Comparison of ENCODE assay signal across 22 cellular contexts in genomic region chr3:39136533-39137434, GRCh38. TPM values are rescaled to one million over a fixed set of nuclear protein-coding genes. Genes with fewer than 3 reads are reported as not detected.
DNase-seq lines count a peak whose midpoint lies in the region; ATAC-seq and TF ChIP-seq lines count a peak whose summit lies in the region.
"Had no signal": no experiment of that assay in that cellular context is flagged by ENCODE, and none has a peak within 500 bp of the region (broad histone marks: within the 10 kb centered on the region; RNA-seq: fewer than 3 reads in every experiment).

No MANE protein-coding gene starts in this region.

- H4K20me1 ChIP-seq in H9 (ENCODE audit: control insufficient read depth, insufficient read depth, insufficient read length), result no peaks in the 10 kb centered on the region

- H3K36me3 Mint-ChIP-seq in H9 (ENCODE audit: insufficient read depth in 1 of 3, low read depth in 3 of 3) (peaks cover 0 to 3% (median 0%) of the 10 kb centered on the region in 3 experiments; a peak in 2 of 7 replicates), activated B cell treated with CpG ODN at 0.5 μM for 24 hours (ENCODE audit: low read depth) (peaks cover 65% of the 10 kb centered on the region)
- no peaks in the 10 kb centered on the region for H3K36me3 Mint-ChIP-seq in natural killer cell treated with Interleukin-12 subunit alpha and Interleukin-12 subunit beta and Interleukin-15 and Interleukin-18, amount 100 ng/mL, for 72 hours

- no peak overlapping the region for H3T11ph ChIP-seq in H9 (ENCODE audit: low read length)

- no peak overlapping the region for H2AK5ac ChIP-seq in H9 (ENCODE audit: insufficient read length, low read length)

- no CpG with 5 or more reads among the region's 21 CpGs for WGBS in H9 (ENCODE audit: extremely low coverage, insufficient read length, low lambda C conversion rate)

- H3K79me2 ChIP-seq in H9 (ENCODE audit: insufficient read depth, low read length), result no peaks in the 10 kb centered on the region

- no peak overlapping the region; a peak in 1 of 5 replicates for H3K4me3 Mint-ChIP-seq in H9
- no peak overlapping the region for H3K4me3 Mint-ChIP-seq in activated B cell treated with CpG ODN at 0.5 μM for 24 hours
- no peak overlapping the region for H3K4me3 Mint-ChIP-seq in natural killer cell treated with Interleukin-12 subunit alpha and Interleukin-12 subunit beta and Interleukin-15 and Interleukin-18, amount 100 ng/mL, for 72 hours
- H3K4me3 Mint-ChIP-seq: neural crest cell had no signal

- H4K8ac ChIP-seq in H9 (replicated peaks; ENCODE audit: insufficient read length, low read depth, low read length), result no peak overlapping the region

- no peaks in the 10 kb centered on the region for H3K79me1 ChIP-seq in H9 (ENCODE audit: insufficient read depth, low read depth, low read length, poor library complexity, severe bottlenecking)

- DNase-seq in H9, result peak; percentile 24
- DNase-seq in activated B cell treated with CpG ODN at 0.5 μM for 24 hours, result no peak
- peak; percentile 31 for DNase-seq in natural killer cell treated with Interleukin-12 subunit alpha and Interleukin-12 subunit beta and Interleukin-15 and Interleukin-18, amount 100 ng/mL, for 72 hours (ENCODE audit: low spot score)
- DNase-seq in AG20443 (ENCODE audit: low spot score), result no peak
- DNase-seq in 8988T, result no peak
- DNase-seq in SJCRH30, result no peak
- DNase-seq: foreskin keratinocyte; hypothalamus; KG1; kidney glomerular epithelial cell; midbrain; NCI-H1694 treated with DMSO at 0.1 percent for 48 hours; NCI-H2227 treated with DMSO at 0.1 percent for 48 hours; NCI-H774; PC-3; psoas muscle; stimulated activated CD4-positive, alpha-beta T cell treated with anti-CD3 and anti-CD28 coated beads, Interleukin-4, amount 100 ng/mL, for 1 hour; WERI-Rb-1 had no signal

- H3K27ac Mint-ChIP-seq in H9, result peak overlapping the region in 1 of 3 experiments; percentile 78; a peak in 1 of 7 replicates
- H3K27ac Mint-ChIP-seq in activated B cell treated with CpG ODN at 0.5 μM for 24 hours, result peak overlapping the region; percentile 12
- H3K27ac Mint-ChIP-seq in natural killer cell treated with Interleukin-12 subunit alpha and Interleukin-12 subunit beta and Interleukin-15 and Interleukin-18, amount 100 ng/mL, for 72 hours, result peak overlapping the region in 1 of 2 donors; percentile 57
- H3K27ac Mint-ChIP-seq: activated T-helper 2 cell treated with anti-CD3 and anti-CD28 coated beads, Interferon-gamma antibody, Interleukin-2, Interleukin-4, amounts not matched to agents 10 μg/mL and 5 μg/mL and 100 μg/mL, durations not matched to agents 14 hours and 24 hours and 36 hours had no signal

- no peak overlapping the region for H2BK15ac ChIP-seq in H9 (ENCODE audit: low read depth, low read length)

- no peak overlapping the region for H4K91ac ChIP-seq in H9 (ENCODE audit: insufficient read length, low read depth, low read length)

- intact Hi-C loops in activated B cell treated with CpG ODN at 0.5 μM for 24 hours (cut with micrococcal nuclease), result no loop called here

- POLR2A ChIA-PET in activated B cell treated with CpG ODN at 0.5 μM for 24 hours (lab: Charles Lee), result interaction anchor here (0.8 kb wide), 1 partner anchor 12 kb away, joined by 3 read pairs; no protein-coding TSS in a partner anchor

- no peak overlapping the region for H3K18ac ChIP-seq in H9 (ENCODE audit: insufficient read length, low read depth, low read length)

- H3K4me1 ChIP-seq in H9 (ENCODE audit: insufficient read depth, low read length), result no peaks in the 10 kb centered on the region
- peaks cover 1% of the 10 kb centered on the region for H3K4me1 ChIP-seq in SJCRH30

- H3K27me3 ChIP-seq in H9 (ENCODE audit: insufficient read depth, low read length) (no peaks in the 10 kb centered on the region), SJCRH30 (no peaks in the 10 kb centered on the region)
- H3K27me3 ChIP-seq: foreskin keratinocyte had no signal

- no peak for ATAC-seq in activated B cell treated with CpG ODN at 0.5 μM for 24 hours (ENCODE audit: low read depth)
- ATAC-seq in natural killer cell treated with Interleukin-12 subunit alpha and Interleukin-12 subunit beta and Interleukin-15 and Interleukin-18, amount 100 ng/mL, for 72 hours, result no peak
- ATAC-seq: foreskin keratinocyte, PC-3, psoas muscle had no signal

- no peak overlapping the region for H2BK5ac ChIP-seq in H9 (ENCODE audit: insufficient read length, low read length)

- no peaks in the 10 kb centered on the region for H3K9me3 Mint-ChIP-seq in H9
- no peaks in the 10 kb centered on the region for H3K9me3 Mint-ChIP-seq in activated B cell treated with CpG ODN at 0.5 μM for 24 hours
- H3K9me3 Mint-ChIP-seq in natural killer cell treated with Interleukin-12 subunit alpha and Interleukin-12 subunit beta and Interleukin-15 and Interleukin-18, amount 100 ng/mL, for 72 hours, result no peaks in the 10 kb centered on the region
- H3K9me3 Mint-ChIP-seq: activated T-helper 2 cell treated with anti-CD3 and anti-CD28 coated beads, Interferon-gamma antibody, Interleukin-2, Interleukin-4, amounts not matched to agents 10 μg/mL and 5 μg/mL and 100 μg/mL, durations not matched to agents 14 hours and 24 hours and 36 hours; neural crest cell had no signal

- no peak overlapping the region for H3K23ac ChIP-seq in H9 (ENCODE audit: insufficient read length, low read depth, low read length)

- H4K5ac ChIP-seq in H9 (ENCODE audit: insufficient read length, low read depth, low read length), result no peak overlapping the region

- H3K14ac ChIP-seq in H9 (ENCODE audit: insufficient read depth, low read length), result no peak overlapping the region

- H2BK12ac ChIP-seq in H9 (ENCODE audit: insufficient read length, low read depth, low read length), result no peak overlapping the region

- no peak overlapping the region for H2BK120ac ChIP-seq in H9 (ENCODE audit: low read depth, low read length, poor library complexity, severe bottlenecking)

- H3K4ac ChIP-seq in H9 (ENCODE audit: low read depth, low read length), result no peak overlapping the region

- H2BK20ac ChIP-seq in H9 (ENCODE audit: low read depth, low read length, poor library complexity, severe bottlenecking), result no peak overlapping the region

- H3K27ac ChIP-seq in H9 (ENCODE audit: insufficient read length, low read depth, low read length) (no peak overlapping the region), SJCRH30 (no peak overlapping the region)
- H3K27ac ChIP-seq: foreskin keratinocyte, psoas muscle, WERI-Rb-1 had no signal

- H3K4me3 ChIP-seq in SJCRH30, result no peak overlapping the region
- H3K4me3 ChIP-seq: psoas muscle, smooth muscle cell had no signal

- H3K56ac ChIP-seq in H9 (ENCODE audit: insufficient read length, low read depth, low read length), result no peak overlapping the region

- H3K36me3 ChIP-seq in SJCRH30, result peaks cover 3% of the 10 kb centered on the region; the same call in 1 of the 2 replicates

- CTCF ChIA-PET in activated B cell treated with CpG ODN at 0.5 μM for 24 hours (lab: Charles Lee), result no interaction called here

- H3K9me3 ChIP-seq in H9 (ENCODE audit: control insufficient read depth, low read depth, low read length) (no peaks in the 10 kb centered on the region), SJCRH30 (replicated peaks) (no peaks in the 10 kb centered on the region)
- H3K9me3 ChIP-seq: psoas muscle had no signal

- no peak overlapping the region for H2AFZ ChIP-seq in H9 (ENCODE audit: low read length)

- H3K4me2 ChIP-seq in H9 (ENCODE audit: insufficient read depth, insufficient read length, low read length), result no peak overlapping the region
- H3K4me2 ChIP-seq: smooth muscle cell had no signal

- TF ChIP-seq CTCF in H9 (conservative IDR thresholded peaks at IDR 0.05) (no peak), activated B cell treated with CpG ODN at 0.5 μM for 24 hours (IDR thresholded peaks at IDR 0.05) (no peak)

- H3K4me1 Mint-ChIP-seq in H9 (peaks cover 2% of the 10 kb centered on the region in 2 experiments; a peak in 2 of 4 replicates), activated B cell treated with CpG ODN at 0.5 μM for 24 hours (peaks cover 15% of the 10 kb centered on the region)
- H3K4me1 Mint-ChIP-seq in natural killer cell treated with Interleukin-12 subunit alpha and Interleukin-12 subunit beta and Interleukin-15 and Interleukin-18, amount 100 ng/mL, for 72 hours (ENCODE audit: low read depth in 2 of 2), result peaks cover 0 to 5% of the 10 kb centered on the region in 2 donors

- no peaks in the 10 kb centered on the region for H3K23me2 ChIP-seq in H9 (ENCODE audit: insufficient read length, low read depth, low read length, poor library complexity, severe bottlenecking)

- no peak overlapping the region for H3K9ac ChIP-seq in H9 (ENCODE audit: extremely low read depth, insufficient read length, low read length)

- H3K27me3 Mint-ChIP-seq in H9 (ENCODE audit: low read depth) (no peaks in the 10 kb centered on the region), activated B cell treated with CpG ODN at 0.5 μM for 24 hours (no peaks in the 10 kb centered on the region)
- no peaks in the 10 kb centered on the region for H3K27me3 Mint-ChIP-seq in natural killer cell treated with Interleukin-12 subunit alpha and Interleukin-12 subunit beta and Interleukin-15 and Interleukin-18, amount 100 ng/mL, for 72 hours

RNA-seq across cellular contexts. Expression of gene CSRNP1, which starts 16.6 kb away (rescaled TPM):
- 8.2 and 8.5 TPM in 2 replicates for total RNA-seq in H9 (2021)
- 17.5 and 18.1 TPM in 2 replicates for total RNA-seq in activated B cell treated with CpG ODN at 0.5 μM for 24 hours
- total RNA-seq in natural killer cell treated with Interleukin-12 subunit alpha and Interleukin-12 subunit beta and Interleukin-15 and Interleukin-18, amount 100 ng/mL, for 72 hours, result 10 to 100 TPM; 10.8 to 18.4 TPM
- total RNA-seq in SJCRH30 (2014; rRNA removed; shearing (Covaris generic)), result 4.4 TPM in 2 replicates

RNA-seq across cellular contexts. Expression of gene TTC21A, which starts 29.3 kb away (rescaled TPM):
- total RNA-seq in H9 (2021) (1.7 and 2.3 TPM in 2 replicates), activated B cell treated with CpG ODN at 0.5 μM for 24 hours (11.4 and 15.9 TPM in 2 replicates)
- total RNA-seq in natural killer cell treated with Interleukin-12 subunit alpha and Interleukin-12 subunit beta and Interleukin-15 and Interleukin-18, amount 100 ng/mL, for 72 hours, result 1 to 10 TPM in 1 of 2 donors, under 1 TPM in 1; 0.12 to 1.8 TPM
- total RNA-seq in SJCRH30 (2014; rRNA removed; shearing (Covaris generic)), result 0.36 and 0.56 TPM in 2 replicates

RNA-seq across cellular contexts. Expression of gene GORASP1, which starts 29.4 kb away (rescaled TPM):
- total RNA-seq in H9 (2021) (36.1 and 37.4 TPM in 2 replicates), activated B cell treated with CpG ODN at 0.5 μM for 24 hours (41.6 and 47.8 TPM in 2 replicates)
- total RNA-seq in natural killer cell treated with Interleukin-12 subunit alpha and Interleukin-12 subunit beta and Interleukin-15 and Interleukin-18, amount 100 ng/mL, for 72 hours, result 10 to 100 TPM; 12.9 to 16.6 TPM
- 21.0 and 23.1 TPM in 2 replicates for total RNA-seq in SJCRH30 (2014; rRNA removed; shearing (Covaris generic))

RNA-seq across cellular contexts. Expression of gene XIRP1, which starts 55.6 kb away (rescaled TPM):
- total RNA-seq in H9 (2021), result not detected in 2 replicates
- total RNA-seq in activated B cell treated with CpG ODN at 0.5 μM for 24 hours, result 0.29 and 0.60 TPM in 2 replicates
- total RNA-seq in natural killer cell treated with Interleukin-12 subunit alpha and Interleukin-12 subunit beta and Interleukin-15 and Interleukin-18, amount 100 ng/mL, for 72 hours, result under 1 TPM; 0.22 to 0.43 TPM
- total RNA-seq in SJCRH30 (2014; rRNA removed; shearing (Covaris generic)), result 0.61 and 0.91 TPM in 2 replicates
- total RNA-seq: dermis microvascular lymphatic vessel endothelial cell, foreskin keratinocyte, neural crest cell, PC-3 had no signal

Comparison
In these comparisons a context has a peak if more than half of its experiments do, and no peak if none do; other contexts are left out.
1. DNase-seq: peak in H9 (single experiment) and natural killer cell treated with Interleukin-12 subunit alpha and Interleukin-12 subunit beta and Interleukin-15 and Interleukin-18, amount 100 ng/mL, for 72 hours (single experiment); none in activated B cell treated with CpG ODN at 0.5 μM for 24 hours (single experiment), AG20443 (single experiment), 8988T (single experiment) and SJCRH30 (0 of 2).